ENCODE assay signal across 20 cellular contexts in genomic region chr5:99621772-99622681, GRCh38.
"Had no signal": no experiment of that assay in that cellular context is flagged by ENCODE, and none has a peak within 500 bp of the region (broad histone marks: within the 10 kb centered on the region; RNA-seq: fewer than 3 reads in every experiment).

No MANE protein-coding gene starts in this region.

- H3K27me3 ChIP-seq: colonic mucosa, esophagus muscularis mucosa, tibial nerve had no signal

- H3K4me3 ChIP-seq: colonic mucosa, esophagus muscularis mucosa, tibial nerve had no signal

- H3K27ac ChIP-seq: colonic mucosa, esophagus muscularis mucosa, tibial nerve had no signal

- DNase-seq: activated B cell treated with CpG ODN at 0.5 μM for 24 hours; activated CD4-positive, alpha-beta T cell treated with anti-CD3 and anti-CD28 coated beads for 48 hours; activated CD8-positive, alpha-beta T cell treated with anti-CD3 and anti-CD28 coated beads for 36 hours; activated effector memory CD4-positive, alpha-beta T cell treated with anti-CD3 and anti-CD28 coated beads, Interleukin-2, amount 50 U/mL, for 16 hours; activated T-cell treated with anti-CD3 and anti-CD28 coated beads, Interleukin-2, amount 50 U/mL, for 48 hours; colonic mucosa; glutamatergic neuron; hypothalamus; kidney glomerular epithelial cell; mesenchymal stem cell; naive thymus-derived CD8-positive, alpha-beta T cell; nucleus accumbens; retina; stimulated activated CD4-positive, alpha-beta T cell treated with anti-CD3 and anti-CD28 coated beads, Interleukin-15, amount 100 ng/mL, for 24 hours; stimulated activated CD4-positive, alpha-beta T cell treated with anti-CD3 and anti-CD28 coated beads, Interleukin-4, amount 100 ng/mL, for 1 hour; stimulated activated naive CD4-positive, alpha-beta T cell treated with Interleukin-2 at 50 U/mL for 16 hours; substantia nigra had no signal

- H3K9me3 ChIP-seq: colonic mucosa, tibial nerve had no signal

- H3K27ac Mint-ChIP-seq: activated B cell treated with CpG ODN at 0.5 μM for 24 hours; activated CD8-positive, alpha-beta T cell treated with anti-CD3 and anti-CD28 coated beads for 36 hours; activated naive CD4-positive, alpha-beta T cell treated with anti-CD3 and anti-CD28 coated beads, Interleukin-2, amount 50 U/mL, for 24 hours had no signal

- H3K36me3 ChIP-seq: colonic mucosa, esophagus muscularis mucosa, tibial nerve had no signal

- H3K4me3 Mint-ChIP-seq: activated B cell treated with CpG ODN at 0.5 μM for 24 hours; activated CD8-positive, alpha-beta T cell treated with anti-CD3 and anti-CD28 coated beads for 36 hours; activated naive CD4-positive, alpha-beta T cell treated with anti-CD3 and anti-CD28 coated beads, Interleukin-2, amount 50 U/mL, for 24 hours; naive thymus-derived CD8-positive, alpha-beta T cell had no signal

- H3K4me1 ChIP-seq: colonic mucosa, esophagus muscularis mucosa, tibial nerve had no signal

- H3K27me3 Mint-ChIP-seq: activated B cell treated with CpG ODN at 0.5 μM for 24 hours; activated CD8-positive, alpha-beta T cell treated with anti-CD3 and anti-CD28 coated beads for 36 hours; activated naive CD4-positive, alpha-beta T cell treated with anti-CD3 and anti-CD28 coated beads, Interleukin-2, amount 50 U/mL, for 24 hours; naive thymus-derived CD8-positive, alpha-beta T cell had no signal

- H3K4me1 Mint-ChIP-seq: activated B cell treated with CpG ODN at 0.5 μM for 24 hours; activated naive CD4-positive, alpha-beta T cell treated with anti-CD3 and anti-CD28 coated beads, Interleukin-2, amount 50 U/mL, for 24 hours; naive thymus-derived CD8-positive, alpha-beta T cell had no signal

- ATAC-seq: activated CD8-positive, alpha-beta T cell treated with anti-CD3 and anti-CD28 coated beads for 36 hours had no signal

- H3K36me3 Mint-ChIP-seq: activated naive CD4-positive, alpha-beta T cell treated with anti-CD3 and anti-CD28 coated beads, Interleukin-2, amount 50 U/mL, for 24 hours; naive thymus-derived CD8-positive, alpha-beta T cell had no signal
